ENCODE assay signal across 16 cellular contexts in genomic region chr2:127588241-127588640, GRCh38. TPM values are rescaled to one million over a fixed set of nuclear protein-coding genes. Genes with fewer than 3 reads are reported as not detected.
DNase-seq lines count a peak whose midpoint lies in the region; ATAC-seq and TF ChIP-seq lines count a peak whose summit lies in the region.
"Had no signal": no experiment of that assay in that cellular context is flagged by ENCODE, and none has a peak within 500 bp of the region (broad histone marks: within the 10 kb centered on the region; RNA-seq: fewer than 3 reads in every experiment).

No MANE protein-coding gene starts in this region.

- ATAC-seq in activated T-cell treated with anti-CD3 and anti-CD28 coated beads, Interleukin-2, amount 50 U/mL, for 72 hours (replicated peaks in 1 of 2), result no peak
- ATAC-seq in activated B cell treated with CpG ODN at 0.5 μM for 24 hours (ENCODE audit: low read depth) (no peak), omental fat pad (ENCODE audit: low FRiP score) (no peak), upper lobe of right lung (no peak)

- no peaks in the 10 kb centered on the region for H4K20me1 ChIP-seq in neural progenitor cell (ENCODE audit: low read depth)

- H3K27me3 ChIP-seq in upper lobe of right lung (no peaks in the 10 kb centered on the region), neural progenitor cell (no peaks in the 10 kb centered on the region)
- H3K27me3 ChIP-seq: BE2C had no signal

- no peak overlapping the region for H3K27ac Mint-ChIP-seq in activated T-cell treated with anti-CD3 and anti-CD28 coated beads, Interleukin-2, amount 50 U/mL, for 72 hours
- no peak overlapping the region for H3K27ac Mint-ChIP-seq in activated B cell treated with CpG ODN at 0.5 μM for 24 hours
- no peak overlapping the region for H3K27ac Mint-ChIP-seq in neural progenitor cell
- H3K27ac Mint-ChIP-seq: CD4-positive, alpha-beta T cell had no signal

- H3K27me3 Mint-ChIP-seq in activated T-cell treated with anti-CD3 and anti-CD28 coated beads, Interleukin-2, amount 50 U/mL, for 72 hours (ENCODE audit: low read depth), result no peaks in the 10 kb centered on the region
- H3K27me3 Mint-ChIP-seq in activated B cell treated with CpG ODN at 0.5 μM for 24 hours (no peaks in the 10 kb centered on the region), neural progenitor cell (ENCODE audit: insufficient read depth, low read depth) (peaks cover 2% of the 10 kb centered on the region)
- H3K27me3 Mint-ChIP-seq: CD4-positive, alpha-beta T cell had no signal

- H3K4me3 Mint-ChIP-seq in activated T-cell treated with anti-CD3 and anti-CD28 coated beads, Interleukin-2, amount 50 U/mL, for 72 hours, result no peak overlapping the region
- no peak overlapping the region for H3K4me3 Mint-ChIP-seq in activated B cell treated with CpG ODN at 0.5 μM for 24 hours
- no peak overlapping the region for H3K4me3 Mint-ChIP-seq in neural progenitor cell
- H3K4me3 Mint-ChIP-seq: CD4-positive, alpha-beta T cell had no signal

- no peak overlapping the region for H2AFZ ChIP-seq in neural progenitor cell (replicated peaks)

- peaks cover 5% of the 10 kb centered on the region for H3K4me1 Mint-ChIP-seq in activated T-cell treated with anti-CD3 and anti-CD28 coated beads, Interleukin-2, amount 50 U/mL, for 72 hours (ENCODE audit: low read depth)
- H3K4me1 Mint-ChIP-seq in activated B cell treated with CpG ODN at 0.5 μM for 24 hours (peaks cover 12% of the 10 kb centered on the region), neural progenitor cell (peaks cover 8% of the 10 kb centered on the region)

- H3K27ac ChIP-seq in upper lobe of right lung, result no peak overlapping the region
- H3K27ac ChIP-seq in neural progenitor cell, result no peak overlapping the region

- H3K9me3 ChIP-seq in upper lobe of right lung (no peaks in the 10 kb centered on the region), neural progenitor cell (ENCODE audit: low read depth) (no peaks in the 10 kb centered on the region)
- H3K9me3 ChIP-seq: BE2C, HAP-1 had no signal

- CTCF ChIA-PET in activated B cell treated with CpG ODN at 0.5 μM for 24 hours (lab: Charles Lee), result no interaction called here

- no peaks in the 10 kb centered on the region for H3K79me2 ChIP-seq in neural progenitor cell (ENCODE audit: low read depth)

- intact Hi-C loops in activated B cell treated with CpG ODN at 0.5 μM for 24 hours (cut with micrococcal nuclease), result no loop called here
- intact Hi-C loops in upper lobe of right lung (cut with DNase I), result no loop called here

- no peak overlapping the region for H3K4me2 ChIP-seq in neural progenitor cell

- POLR2A ChIA-PET in activated B cell treated with CpG ODN at 0.5 μM for 24 hours (lab: Charles Lee), result interaction anchor here (0.6 kb wide), 1 partner anchor 22 kb away, joined by 3 read pairs; no protein-coding TSS in a partner anchor

- no peaks in the 10 kb centered on the region for H3K9me3 Mint-ChIP-seq in activated T-cell treated with anti-CD3 and anti-CD28 coated beads, Interleukin-2, amount 50 U/mL, for 72 hours
- no peaks in the 10 kb centered on the region for H3K9me3 Mint-ChIP-seq in activated B cell treated with CpG ODN at 0.5 μM for 24 hours
- H3K9me3 Mint-ChIP-seq in neural progenitor cell, result no peaks in the 10 kb centered on the region
- H3K9me3 Mint-ChIP-seq: CD4-positive, alpha-beta T cell had no signal

- H3K4me3 ChIP-seq in upper lobe of right lung (no peak overlapping the region), neural progenitor cell (no peak overlapping the region)
- H3K4me3 ChIP-seq: HAP-1 had no signal

- TF ChIP-seq CTCF in activated B cell treated with CpG ODN at 0.5 μM for 24 hours (IDR thresholded peaks at IDR 0.05) (no peak), omental fat pad (IDR thresholded peaks at IDR 0.05) (no peak), upper lobe of right lung (IDR thresholded peaks at IDR 0.05) (no peak), neural progenitor cell (IDR thresholded peaks at IDR 0.05) (no peak)

- H3K36me3 ChIP-seq in upper lobe of right lung (no peaks in the 10 kb centered on the region), neural progenitor cell (no peaks in the 10 kb centered on the region)
- H3K36me3 ChIP-seq: BE2C, HAP-1 had no signal

- H3K36me3 Mint-ChIP-seq in activated T-cell treated with anti-CD3 and anti-CD28 coated beads, Interleukin-2, amount 50 U/mL, for 72 hours (ENCODE audit: insufficient read depth in 2 of 2), result no peaks in the 10 kb centered on the region
- H3K36me3 Mint-ChIP-seq in activated B cell treated with CpG ODN at 0.5 μM for 24 hours (ENCODE audit: low read depth) (no peaks in the 10 kb centered on the region), neural progenitor cell (no peaks in the 10 kb centered on the region)

- no peaks in the 10 kb centered on the region for H3F3A ChIP-seq in neural progenitor cell (ENCODE audit: low read depth)

- H3K4me1 ChIP-seq in upper lobe of right lung (no peaks in the 10 kb centered on the region), neural progenitor cell (no peaks in the 10 kb centered on the region)
- H3K4me1 ChIP-seq: BE2C, HAP-1 had no signal

- peak; percentile 1 for DNase-seq in activated T-cell treated with anti-CD3 and anti-CD28 coated beads, Interleukin-2, amount 50 U/mL, for 1 hour
- DNase-seq in activated T-cell treated with anti-CD3 and anti-CD28 coated beads, Interleukin-2, amount 50 U/mL, for 72 hours, result no peak
- DNase-seq in activated B cell treated with CpG ODN at 0.5 μM for 24 hours, result peak; percentile 1
- peak; percentile 5 for DNase-seq in omental fat pad (ENCODE audit: low spot score)
- peak; percentile 40 for DNase-seq in upper lobe of right lung
- DNase-seq in DMS114 treated with DMSO at 0.1 percent for 48 hours (lab: John Stamatoyannopoulos, UW; ENCODE audit: unreplicated experiment), result no peak
- no peak for DNase-seq in superior temporal gyrus (ENCODE audit: extremely low spot score)
- no peak for DNase-seq in neural progenitor cell (ENCODE audit: low spot score)
- DNase-seq: 8988T; BE2C; CD4-positive, alpha-beta T cell; NCI-H187; NCI-H69; NK-92 treated with Interleukin-12 subunit alpha and Interleukin-12 subunit beta, amount 100 ng/mL, for 24 hours had no signal

- no peak overlapping the region for H3K9ac ChIP-seq in neural progenitor cell

RNA-seq across cellular contexts. Expression of gene MYO7B, which starts 52.8 kb away (rescaled TPM):
- total RNA-seq in activated T-cell treated with anti-CD3 and anti-CD28 coated beads, Interleukin-2, amount 50 U/mL, for 72 hours, result under 1 TPM; 0.50 to 0.79 TPM
- total RNA-seq in activated B cell treated with CpG ODN at 0.5 μM for 24 hours, result 3.0 and 3.4 TPM in 2 replicates
- 1 to 10 TPM in 1 of 4 donors, under 1 TPM in 3; 0.12 to 1.3 (median 0.42) TPM for total RNA-seq in omental fat pad
- total RNA-seq in upper lobe of right lung, result 2.2 TPM
- total RNA-seq in neural progenitor cell (ENCODE audit: low replicate concordance), result 0.03 TPM in 1 of 2 replicates, not detected in the other

RNA-seq across cellular contexts. Expression of gene GPR17, which starts 57.7 kb away (rescaled TPM):
- total RNA-seq in activated T-cell treated with anti-CD3 and anti-CD28 coated beads, Interleukin-2, amount 50 U/mL, for 72 hours, result not detected
- total RNA-seq in activated B cell treated with CpG ODN at 0.5 μM for 24 hours, result not detected in 2 replicates
- not detected for total RNA-seq in omental fat pad
- 0.49 TPM for total RNA-seq in upper lobe of right lung
- total RNA-seq in neural progenitor cell (ENCODE audit: low replicate concordance), result not detected in 2 replicates
- total RNA-seq: CD4-positive, alpha-beta T cell; HT1080 had no signal

Comparison
In these comparisons a context has a peak if more than half of its experiments do, and no peak if none do; other contexts are left out.
1. DNase-seq: peak in activated T-cell treated with anti-CD3 and anti-CD28 coated beads, Interleukin-2, amount 50 U/mL, for 1 hour (single experiment), activated B cell treated with CpG ODN at 0.5 μM for 24 hours (single experiment), omental fat pad (single experiment) and upper lobe of right lung (single experiment); none in activated T-cell treated with anti-CD3 and anti-CD28 coated beads, Interleukin-2, amount 50 U/mL, for 72 hours (0 of 2), DMS114 treated with DMSO at 0.1 percent for 48 hours (single experiment), superior temporal gyrus (single experiment) and neural progenitor cell (single experiment).